In the genomic region with DNA sequence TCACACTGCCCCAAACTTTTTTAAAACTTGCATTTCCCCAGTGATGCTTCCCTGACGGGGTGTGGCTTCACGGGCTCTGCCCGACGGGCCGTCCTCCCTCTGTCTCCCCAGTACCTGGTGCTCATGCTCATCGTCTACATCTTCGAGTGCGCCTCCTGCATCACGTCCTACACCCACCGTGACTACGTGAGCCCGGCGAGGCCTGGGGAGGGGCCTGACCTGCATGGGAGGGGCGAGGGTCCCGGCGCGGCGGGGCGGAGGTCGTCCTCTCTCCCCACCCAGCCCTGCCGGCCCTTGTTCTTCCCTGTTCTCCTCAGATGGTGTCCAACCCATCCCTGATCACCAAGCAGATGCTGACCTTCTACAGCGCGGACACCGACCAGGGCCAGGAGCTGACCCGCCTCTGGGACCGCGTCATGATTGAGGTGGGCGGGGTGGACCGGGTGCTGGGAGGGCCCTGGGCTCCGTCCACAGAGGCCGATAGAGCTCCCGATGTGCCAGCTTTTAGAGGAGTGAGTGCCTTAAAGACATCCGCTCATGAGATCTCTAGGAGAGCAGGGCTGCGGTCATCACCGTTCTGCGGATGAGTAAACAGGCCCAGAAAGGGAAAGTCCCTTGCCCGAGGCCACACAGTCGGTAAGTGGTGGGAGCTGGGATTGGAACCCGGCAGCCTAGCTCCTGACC, we compare ENCODE assay signal across 8 cellular contexts.
A peak's percentile ranks its signal among the peaks of the same experiment; 100 is the strongest.
DNase-seq lines count a peak whose midpoint lies in the region; ATAC-seq and FAIRE-seq lines count a peak whose summit lies in the region.

No MANE protein-coding gene starts in this region.

- DNase-seq in GM19239 (ENCODE audit: insufficient read length, low spot score) (no peak), RCC 7860 (ENCODE audit: low spot score) (peak; percentile 70), adipocyte (ENCODE audit: low read depth) (peak; percentile 76), iPS DF 4.7 (ENCODE audit: extremely low read depth, low spot score) (peak; percentile 7), NCI-H1694 treated with DMSO at 0.1 percent for 48 hours (lab: John Stamatoyannopoulos, UW) (no peak), NCI-H1694 (lab: John Stamatoyannopoulos, UW) (no peak)
- DNase-seq in stimulated activated CD4-positive, alpha-beta T cell treated with anti-CD3 and anti-CD28 coated beads, Interleukin-1b, Interleukin-23, amount 100 ng/mL, for 48 hours, result peak; percentile 68

- no peak for ATAC-seq in GM18858 (IDR thresholded peaks at IDR 0.05; ENCODE audit: unreplicated experiment)

- no peaks in the 10 kb centered on the region for H3K36me3 ChIP-seq in adipocyte (ENCODE audit: control insufficient read depth, insufficient read depth, low read length, severe bottlenecking)

- H3K9me3 ChIP-seq in adipocyte (ENCODE audit: control insufficient read depth, low read length), result no peaks in the 10 kb centered on the region

- peaks cover 5% of the 10 kb centered on the region for H3K4me1 ChIP-seq in adipocyte (ENCODE audit: control insufficient read depth, insufficient read depth, low read length)

- FAIRE-seq in GM19239 (lab: Jason Lieb, UNC), result peak; percentile 68
- FAIRE-seq in RCC 7860 (lab: Jason Lieb, UNC), result peak; percentile 44

- H3K4me3 ChIP-seq in adipocyte (ENCODE audit: low read length), result peak overlapping the region; percentile 72

- peaks cover 21% of the 10 kb centered on the region for H3K27me3 ChIP-seq in adipocyte (replicated peaks; ENCODE audit: control insufficient read depth, insufficient read depth, low read length)

- peak overlapping the region; percentile 56 for H3K9ac ChIP-seq in adipocyte (ENCODE audit: low read length)

Comparison
In these comparisons a context has a peak if more than half of its experiments do, and no peak if none do; other contexts are left out.
1. DNase-seq: peak in RCC 7860 (single experiment), adipocyte (single experiment), iPS DF 4.7 (single experiment) and stimulated activated CD4-positive, alpha-beta T cell treated with anti-CD3 and anti-CD28 coated beads, Interleukin-1b, Interleukin-23, amount 100 ng/mL, for 48 hours (single experiment); none in GM19239 (single experiment), NCI-H1694 treated with DMSO at 0.1 percent for 48 hours (single experiment) and NCI-H1694 (single experiment).